ENCODE assay signal across 8 cellular contexts in the genomic region with DNA sequence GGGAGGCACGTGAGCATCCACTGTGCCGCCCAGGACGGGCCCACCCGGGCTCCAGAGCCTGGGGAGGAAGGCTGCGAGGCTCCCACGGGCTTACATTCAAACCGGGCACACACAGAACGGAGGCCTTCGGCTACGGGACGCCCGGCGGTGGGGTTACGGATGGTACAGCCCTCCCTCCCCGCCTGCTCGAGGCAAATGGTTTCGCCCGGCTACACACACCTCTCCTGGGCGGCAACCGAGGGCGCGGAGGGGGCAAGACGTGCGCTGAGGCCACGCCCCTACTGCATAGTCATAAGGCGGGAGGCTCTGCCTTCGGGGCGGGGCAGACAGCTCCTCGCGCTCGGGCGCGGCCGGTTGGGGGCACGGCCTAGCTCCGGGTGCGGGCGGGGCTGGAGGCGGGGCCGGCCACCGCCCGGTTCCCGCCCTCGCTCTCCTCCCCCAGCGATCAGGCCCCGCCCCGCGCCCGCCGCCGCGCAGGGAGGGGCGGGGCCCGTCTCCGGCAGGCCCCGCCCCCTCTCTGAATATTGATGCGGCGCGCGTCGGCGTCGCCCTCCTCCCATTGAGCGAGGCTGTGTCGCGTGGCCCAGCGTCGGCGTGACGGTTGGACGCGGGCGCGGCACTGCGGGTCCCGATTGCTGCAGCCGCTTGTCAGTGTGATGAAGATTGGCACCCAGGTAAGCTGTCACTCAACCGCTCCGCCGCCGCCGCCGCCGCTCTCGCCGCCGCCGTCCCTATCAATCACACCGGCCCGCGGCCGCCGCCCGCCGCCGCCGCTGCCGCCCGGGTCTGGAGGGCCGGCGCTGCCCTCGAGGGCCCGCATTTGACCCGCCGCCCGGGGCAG. TPM values are rescaled to one million over a fixed set of nuclear protein-coding genes. Genes with fewer than 3 reads are reported as not detected.
DNase-seq lines count a peak whose midpoint lies in the region; ATAC-seq and TF ChIP-seq lines count a peak whose summit lies in the region.

A gene with protein sequence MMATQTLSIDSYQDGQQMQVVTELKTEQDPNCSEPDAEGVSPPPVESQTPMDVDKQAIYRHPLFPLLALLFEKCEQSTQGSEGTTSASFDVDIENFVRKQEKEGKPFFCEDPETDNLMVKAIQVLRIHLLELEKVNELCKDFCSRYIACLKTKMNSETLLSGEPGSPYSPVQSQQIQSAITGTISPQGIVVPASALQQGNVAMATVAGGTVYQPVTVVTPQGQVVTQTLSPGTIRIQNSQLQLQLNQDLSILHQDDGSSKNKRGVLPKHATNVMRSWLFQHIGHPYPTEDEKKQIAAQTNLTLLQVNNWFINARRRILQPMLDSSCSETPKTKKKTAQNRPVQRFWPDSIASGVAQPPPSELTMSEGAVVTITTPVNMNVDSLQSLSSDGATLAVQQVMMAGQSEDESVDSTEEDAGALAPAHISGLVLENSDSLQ (plus strand): TSS at position 572 of the 841 bp plus-strand sequence. CDS start 29,820 bp downstream, outside the sequence.

- peak within 1 kb of the TSS; percentile 100 for H3K27ac ChIP-seq in left ventricle myocardium inferior (replicated peaks)

- peak within 1 kb of the TSS; percentile 73 for H3K4me3 ChIP-seq in left ventricle myocardium inferior

- H3K27me3 Mint-ChIP-seq in T-helper 17 cell (no peaks in the 10 kb centered on the region), progenitor cell of endocrine pancreas (no peaks in the 10 kb centered on the region)

- no peaks in the 10 kb centered on the region for H3K27me3 ChIP-seq in left ventricle myocardium inferior (ENCODE audit: low read depth)

- DNase-seq in NCI-H187 (lab: John Stamatoyannopoulos, UW) (peak; percentile 96 to 100), T-helper 17 cell (peak; percentile 99 to 100 (median 99)), amygdala (lab: John Stamatoyannopoulos, UW) (peak; percentile 78 to 100 (median 99)), left ventricle myocardium inferior (peak; percentile 99), progenitor cell of endocrine pancreas (ENCODE audit: low spot score, unreplicated experiment) (peak; percentile 98), ureter (ENCODE audit: low spot score) (peak; percentile 99)

- TF ChIP-seq CTCF in left ventricle myocardium inferior (IDR thresholded peaks at IDR 0.05; ENCODE audit: borderline replicate concordance) (no peak), progenitor cell of endocrine pancreas (IDR thresholded peaks at IDR 0.05; ENCODE audit: unreplicated experiment) (no peak)

- peaks cover 4% of the 10 kb centered on the region for H3K9me3 Mint-ChIP-seq in progenitor cell of endocrine pancreas (ENCODE audit: low read depth)

- intact Hi-C loops in left ventricle myocardium inferior (cut with micrococcal nuclease), result no loop called here

- no peaks in the 10 kb centered on the region for H3K36me3 ChIP-seq in left ventricle myocardium inferior

- H3K4me3 Mint-ChIP-seq in T-helper 17 cell, result peak within 1 kb of the TSS; percentile 89
- H3K4me3 Mint-ChIP-seq in progenitor cell of endocrine pancreas (ENCODE audit: low read depth), result peak within 1 kb of the TSS; percentile 87

- no peaks in the 10 kb centered on the region for H3K9me3 ChIP-seq in T-helper 17 cell (ENCODE audit: control insufficient read depth, low read length, poor library complexity, severe bottlenecking)
- H3K9me3 ChIP-seq in left ventricle myocardium inferior (replicated peaks), result no peaks in the 10 kb centered on the region

- peaks cover 27% of the 10 kb centered on the region for H3K4me1 ChIP-seq in left ventricle myocardium inferior

- ATAC-seq in GM18499 (IDR thresholded peaks at IDR 0.05; ENCODE audit: insufficient read depth, unreplicated experiment) (peak; percentile 55), HG02943 (IDR thresholded peaks at IDR 0.05; ENCODE audit: low read depth, unreplicated experiment) (peak; percentile 76), T-helper 17 cell (peak; percentile 86)

- H3K27ac Mint-ChIP-seq in T-helper 17 cell (peak within 1 kb of the TSS; percentile 79), progenitor cell of endocrine pancreas (peak within 1 kb of the TSS; percentile 97)

- no peaks in the 10 kb centered on the region for H3K36me3 Mint-ChIP-seq in T-helper 17 cell (ENCODE audit: low read depth)
- H3K36me3 Mint-ChIP-seq in progenitor cell of endocrine pancreas (ENCODE audit: insufficient read depth), result peaks cover 16% of the 10 kb centered on the region

- H3K4me1 Mint-ChIP-seq in T-helper 17 cell (peaks cover 9% of the 10 kb centered on the region), progenitor cell of endocrine pancreas (ENCODE audit: low read depth) (peaks cover 28% of the 10 kb centered on the region)

RNA-seq across cellular contexts. Expression of the gene that starts here (rescaled TPM):
- total RNA-seq in T-helper 17 cell (10 to 100 TPM; 11.5 to 15.3 TPM), left ventricle myocardium inferior (9.7 TPM), progenitor cell of endocrine pancreas (27.7 and 30.1 TPM in 2 replicates), ureter (34.5 TPM)

Comparison
In these comparisons a context has a peak if more than half of its experiments do, and no peak if none do; other contexts are left out.
1. Peak in every context shown above with its lines: DNase-seq, ATAC-seq, H3K4me3 ChIP-seq and H3K27ac ChIP-seq.